8 cellular contexts compared by ENCODE assay signal in the genomic region with DNA sequence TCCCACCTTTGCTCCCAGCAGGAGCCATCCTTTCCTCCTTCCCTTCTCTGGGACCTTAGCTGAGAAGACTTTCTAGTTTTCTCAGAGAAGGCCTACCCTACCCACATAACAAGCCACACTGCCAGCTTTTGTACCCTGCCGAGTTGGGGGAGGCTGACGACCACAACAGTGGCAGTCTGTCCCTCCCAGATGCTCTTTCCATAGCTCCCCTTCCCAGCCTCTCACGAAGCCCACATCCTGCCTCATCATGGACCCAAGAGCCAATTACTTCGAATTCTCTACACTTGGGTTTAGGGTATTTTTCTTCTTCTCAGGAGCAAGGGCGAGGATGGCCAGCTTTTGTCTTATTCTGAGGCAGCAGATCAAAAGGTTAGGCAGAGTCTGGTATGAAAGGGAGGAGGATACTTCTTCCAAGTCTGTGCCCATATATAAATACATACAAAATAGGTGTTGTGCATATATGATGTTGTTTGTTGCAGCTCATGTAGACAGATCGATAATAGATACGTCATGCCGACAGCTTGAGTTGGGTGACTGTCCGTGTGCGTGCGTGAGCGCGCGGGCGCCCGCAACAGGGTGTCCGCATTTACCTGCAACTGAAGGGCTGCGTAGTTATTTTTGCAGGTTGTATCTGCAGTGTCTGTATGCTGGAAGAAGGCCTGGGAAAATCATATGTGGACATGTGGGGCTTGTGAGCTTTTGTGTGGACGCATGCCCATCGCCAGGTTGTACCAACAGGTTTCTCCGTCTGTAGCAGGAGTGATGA. TPM values are rescaled to one million over a fixed set of nuclear protein-coding genes. Genes with fewer than 3 reads are reported as not detected.
A peak's percentile ranks its signal among the peaks of the same experiment; 100 is the strongest.
DNase-seq lines count a peak whose midpoint lies in the region; ATAC-seq, FAIRE-seq and TF ChIP-seq lines count a peak whose summit lies in the region.

No MANE protein-coding gene starts in this region.

- TF ChIP-seq CTCF in DOHH2 (IDR thresholded peaks at IDR 0.05; ENCODE audit: low read depth, low read length, poor library complexity, severe bottlenecking) (no peak), PC-3 (conservative IDR thresholded peaks at IDR 0.05; ENCODE audit: low read depth, low read length) (no peak), H1 (IDR thresholded peaks at IDR 0.05; ENCODE audit: control extremely low read depth in 1 of 3, insufficient read depth in 1 of 3, low read depth in 1 of 3, low read length in 3 of 3) (no peak)

- H2AK5ac ChIP-seq in H1 (ENCODE audit: low read depth, low read length) (0 out of 2 replicates have a peak overlapping the region, but pooled peaks have one; percentile 57), trophoblast cell (ENCODE audit: low read length) (no peak overlapping the region)

- WGBS in H1 (ENCODE audit: extremely low coverage in 1 of 2, insufficient coverage in 1 of 2, insufficient read length in 1 of 2, insufficient replicate concordance in 2 of 2, low coverage in 1 of 2, low lambda C conversion rate in 2 of 2, missing lambda C conversion rate in 1 of 2), 2 experiments: 28% methylated on average over 21 of the region's 21 CpGs; no CpG with 5 or more reads in 1 of the 2 experiments
- WGBS in trophoblast cell (ENCODE audit: extremely low coverage, insufficient coverage, insufficient read length): no CpG with 5 or more reads among the region's 21 CpGs

- H3K23me2 ChIP-seq in H1 (ENCODE audit: low read depth, low read length): peaks cover 9% of the 10 kb centered on the region

- no peak overlapping the region for H3K23ac ChIP-seq in H1 (ENCODE audit: insufficient read length)
- no peak overlapping the region for H3K23ac ChIP-seq in trophoblast cell (ENCODE audit: low read length)

- no peaks in the 10 kb centered on the region for H3K9me2 ChIP-seq in DOHH2 (replicated peaks; ENCODE audit: control insufficient read depth, low read length)
- H3K9me2 ChIP-seq in PC-3 (replicated peaks; ENCODE audit: low read length): no peaks in the 10 kb centered on the region

- H3K27me3 ChIP-seq in DOHH2 (ENCODE audit: control insufficient read depth, low read length) (peaks cover 18% of the 10 kb centered on the region), PC-3 (ENCODE audit: low read length) (no peaks in the 10 kb centered on the region), H1 (replicated peaks in 1 of 4; ENCODE audit: control insufficient read depth in 3 of 4, extremely low read depth in 1 of 4, insufficient read depth in 3 of 4, low read length in 3 of 4) (peaks cover 61 to 88% (median 75%) of the 10 kb centered on the region in 4 experiments), trophoblast cell (ENCODE audit: insufficient read depth, low read length) (peaks cover 60% of the 10 kb centered on the region)

- H3K36me3 ChIP-seq in DOHH2 (ENCODE audit: control insufficient read depth, low read length) (no peaks in the 10 kb centered on the region), PC-3 (ENCODE audit: low read depth, low read length) (no peaks in the 10 kb centered on the region), H1 (ENCODE audit: control insufficient read depth in 2 of 4, insufficient read depth in 4 of 4, low read length in 3 of 4) (no peaks in the 10 kb centered on the region), trophoblast cell (ENCODE audit: control insufficient read depth in 1 of 2, insufficient read depth in 2 of 2, low read length in 2 of 2) (no peaks in the 10 kb centered on the region)

- no peak overlapping the region for H2BK5ac ChIP-seq in H1 (ENCODE audit: low read depth, low read length)
- H2BK5ac ChIP-seq in trophoblast cell (ENCODE audit: low read depth, low read length, poor library complexity): no peak overlapping the region

- H3K4me1 ChIP-seq in DOHH2 (ENCODE audit: control insufficient read depth, low read length) (peaks cover 42% of the 10 kb centered on the region), PC-3 (ENCODE audit: insufficient read depth, low read length) (peaks cover 18% of the 10 kb centered on the region), H1 (replicated peaks in 1 of 4; ENCODE audit: control insufficient read depth in 3 of 4, insufficient read depth in 4 of 4, low read length in 3 of 4) (peaks cover 0 to 15% (median 2%) of the 10 kb centered on the region in 4 experiments; a peak in 4 of 7 replicates), trophoblast cell (ENCODE audit: control insufficient read depth in 1 of 2, insufficient read depth in 2 of 2, low read length in 2 of 2) (peaks cover 8 to 9% of the 10 kb centered on the region in 2 experiments)

- no peak for ATAC-seq in PC-3
- ATAC-seq in GM18858 (IDR thresholded peaks at IDR 0.05; ENCODE audit: unreplicated experiment): no peak

- no TSS peak for BruUV-seq in PC-3 (replicated peaks; lab: Mats Ljungman, UMichigan)

- no peak for TF ChIP-seq EP300 in H1 (IDR thresholded peaks at IDR 0.05; ENCODE audit: borderline replicate concordance in 1 of 2, low read depth in 2 of 2, low read length in 2 of 2)

- H4K12ac ChIP-seq in trophoblast cell (ENCODE audit: low read depth, low read length): no peak overlapping the region

- no peaks in the 10 kb centered on the region for H3K9me3 ChIP-seq in DOHH2 (ENCODE audit: control insufficient read depth, insufficient read depth, low read length)
- H3K9me3 ChIP-seq in PC-3 (ENCODE audit: low read length): no peaks in the 10 kb centered on the region
- no peaks in the 10 kb centered on the region for H3K9me3 ChIP-seq in H1 (ENCODE audit: insufficient read depth in 2 of 2, low read depth in 1 of 2, low read length in 1 of 2)
- H3K9me3 ChIP-seq in trophoblast cell (ENCODE audit: insufficient read depth, low read depth, low read length): peaks cover 8% of the 10 kb centered on the region

- TF ChIP-seq POLR2A in H1 (IDR thresholded peaks at IDR 0.05; ENCODE audit: control extremely low read depth in 1 of 2, low read depth in 2 of 2, low read length in 2 of 2): no peak

- TF ChIP-seq RAD21 in H1 (IDR thresholded peaks at IDR 0.05 in 1 of 2, conservative IDR thresholded peaks at IDR 0.05 in 1 of 2; ENCODE audit: low read depth in 2 of 2, low read length in 2 of 2): no peak

- H3K79me1 ChIP-seq in H1 (ENCODE audit: low read depth, low read length): no peaks in the 10 kb centered on the region
- no peaks in the 10 kb centered on the region for H3K79me1 ChIP-seq in trophoblast cell (ENCODE audit: low read length)

- H3K27ac ChIP-seq in DOHH2 (ENCODE audit: low read depth, low read length) (no peak overlapping the region), PC-3 (ENCODE audit: low read length) (no peak overlapping the region), H1 (ENCODE audit: low read depth, low read length) (no peak overlapping the region), trophoblast cell (ENCODE audit: low read depth, low read length) (no peak overlapping the region)

- H2AFZ ChIP-seq in PC-3 (ENCODE audit: low read length): peak overlapping the region; percentile 93
- no peak overlapping the region for H2AFZ ChIP-seq in H1 (ENCODE audit: low read length)
- no peak overlapping the region for H2AFZ ChIP-seq in trophoblast cell (ENCODE audit: insufficient read depth, low read length, poor library complexity)

- no peak overlapping the region for H2BK20ac ChIP-seq in H1 (ENCODE audit: low read length)

- H4K20me1 ChIP-seq in DOHH2 (ENCODE audit: control insufficient read depth, insufficient read depth, low read depth, low read length) (no peaks in the 10 kb centered on the region), PC-3 (ENCODE audit: low read length) (no peaks in the 10 kb centered on the region), H1 (replicated peaks in 1 of 2; ENCODE audit: control insufficient read depth in 1 of 2, insufficient read depth in 2 of 2, low read length in 2 of 2) (peaks cover 10 to 12% of the 10 kb centered on the region in 2 experiments)

- 0 out of 2 replicates have a peak, but pooled peaks cover 2% of the 10 kb centered on the region for H3F3A ChIP-seq in DOHH2 (ENCODE audit: control insufficient read depth, insufficient read depth)
- no peaks in the 10 kb centered on the region for H3F3A ChIP-seq in PC-3 (ENCODE audit: low read length, unreplicated experiment)

- H2BK12ac ChIP-seq in H1 (ENCODE audit: low read depth, low read length) (peak overlapping the region; percentile 17; the same call in 1 of the 2 replicates), trophoblast cell (ENCODE audit: low read length) (no peak overlapping the region)

- H3K79me2 ChIP-seq in DOHH2 (ENCODE audit: control insufficient read depth, low read length): peaks cover 18% of the 10 kb centered on the region
- no peaks in the 10 kb centered on the region for H3K79me2 ChIP-seq in PC-3 (ENCODE audit: low read length)
- no peaks in the 10 kb centered on the region for H3K79me2 ChIP-seq in H1 (ENCODE audit: control insufficient read depth in 1 of 2, insufficient read depth in 2 of 2, low read length in 2 of 2)
- H3K79me2 ChIP-seq in trophoblast cell (ENCODE audit: control insufficient read depth, insufficient read depth, low read length, poor library complexity): no peaks in the 10 kb centered on the region

- POLR2A ChIA-PET in PC-3 (lab: Charles Lee; ENCODE audit: unreplicated experiment): no interaction called here
- POLR2A ChIA-PET in H1 (lab: Charles Lee; ENCODE audit: partially characterized antibody): interaction anchor here (0.6 to 1.5 kb wide), 6 partner anchors 9 to 125 kb away, joined by 3 to 7 read pairs (median 3); no protein-coding TSS in a partner anchor

- no peak overlapping the region for H4K8ac ChIP-seq in H1 (ENCODE audit: extremely low read depth, insufficient read depth, low read length)
- no peak overlapping the region for H4K8ac ChIP-seq in trophoblast cell (ENCODE audit: low read depth, low read length)

- CTCF ChIA-PET in PC-3 (lab: Charles Lee): interaction anchor here (1.4 kb wide), 1 partner anchor 70 kb away, joined by 5 read pairs; no protein-coding TSS in a partner anchor
- CTCF ChIA-PET in H1 (lab: Charles Lee; ENCODE audit: partially characterized antibody): interaction anchor here (0.7 to 21.1 kb wide), 16 partner anchors 13 to 323 kb away, joined by 3 to 382 read pairs (median 6); partner anchors contain the start of genes ESAM, ROBO3 and VSIG2

- H3K4ac ChIP-seq in H1 (replicated peaks; ENCODE audit: insufficient read length, low read depth, low read length): no peak overlapping the region
- no peak overlapping the region for H3K4ac ChIP-seq in trophoblast cell (ENCODE audit: low read depth, low read length)

- no peak overlapping the region for H4K5ac ChIP-seq in H1 (ENCODE audit: insufficient read length, low read depth, low read length)

- H3K4me3 ChIP-seq in DOHH2 (ENCODE audit: low read length) (peak overlapping the region; percentile 94), PC-3 (ENCODE audit: low read length) (peak overlapping the region; percentile 85), H1 (ENCODE audit: extremely low read depth in 1 of 4, insufficient read depth in 2 of 4, low read depth in 3 of 4, low read length in 4 of 4) (peak overlapping the region; percentile 40 to 68 (median 62); a peak in 7 of 8 replicates), trophoblast cell (ENCODE audit: low read depth, low read length) (no peak overlapping the region)

- no peak overlapping the region for H3K14ac ChIP-seq in H1 (ENCODE audit: insufficient read length)
- H3K14ac ChIP-seq in trophoblast cell (ENCODE audit: low read length): no peak overlapping the region

- H3K4me2 ChIP-seq in DOHH2 (ENCODE audit: low read length) (peak overlapping the region; percentile 98), PC-3 (ENCODE audit: low read length) (peak overlapping the region; percentile 91), H1 (ENCODE audit: insufficient read depth in 1 of 2, low read depth in 2 of 2, low read length in 2 of 2) (peak overlapping the region; percentile 75 to 97), trophoblast cell (ENCODE audit: low read length) (peak overlapping the region; percentile 63)

- H3K9ac ChIP-seq in PC-3 (ENCODE audit: low read length): peak overlapping the region; percentile 6; the same call in 1 of the 2 replicates
- H3K9ac ChIP-seq in H1 (replicated peaks in 1 of 4; ENCODE audit: extremely low read depth in 1 of 4, low read depth in 3 of 4, low read length in 3 of 4): 0 out of 7 replicates have a peak overlapping the region, but pooled peaks of 1 of the 4 experiments have one; percentile 1
- H3K9ac ChIP-seq in trophoblast cell (ENCODE audit: low read length): no peak overlapping the region

- no peak overlapping the region for H2BK15ac ChIP-seq in H1 (ENCODE audit: low read length)

- no peak overlapping the region for H3K56ac ChIP-seq in H1 (replicated peaks; ENCODE audit: insufficient read length, low read depth, low read length)

- no peak overlapping the region for H4K91ac ChIP-seq in H1 (replicated peaks; ENCODE audit: insufficient read length, low read length)
- H4K91ac ChIP-seq in trophoblast cell (ENCODE audit: low read depth, low read length): no peak overlapping the region

- no peak for DNase-seq in PC-3
- DNase-seq in H1 (ENCODE audit: low read depth in 1 of 2, low spot score in 2 of 2): no peak
- DNase-seq in trophoblast cell: no peak
- DNase-seq in NCI-H2081 (lab: John Stamatoyannopoulos, UW): no peak
- no peak for DNase-seq in OCI-M1 (lab: John Stamatoyannopoulos, UW)
- DNase-seq in stimulated activated naive CD4-positive, alpha-beta T cell treated with Interleukin-2 at 50 U/mL for 16 hours (lab: John Stamatoyannopoulos, UW): no peak

- no peak for FAIRE-seq in H1 (lab: Jason Lieb, UNC)

- H2BK120ac ChIP-seq in H1 (replicated peaks; ENCODE audit: low read depth, low read length) (no peak overlapping the region), trophoblast cell (ENCODE audit: insufficient read depth, low read length, poor library complexity) (no peak overlapping the region)

- intact Hi-C loops in PC-3 (cut with micrococcal nuclease): no loop called here

- H3K18ac ChIP-seq in H1 (ENCODE audit: extremely low read depth, low read length) (no peak overlapping the region), trophoblast cell (ENCODE audit: low read length) (no peak overlapping the region)

RNA-seq across cellular contexts. Expression of gene NRGN, which starts 0.8 kb away (rescaled TPM):
- total RNA-seq in PC-3 (2014; rRNA removed): 15.5 and 20.3 TPM in 2 replicates
- total RNA-seq in H1 (2021; fragmentation: NEBNext Ultra II Directional; extraction: Animal tissue kit (Norgen Biotek cat#: 25700)): 0.60 and 0.75 TPM in 2 replicates
- 1.0 and 1.5 TPM in 2 replicates for polyA plus RNA-seq in H1 (2011; rRNA removed)
- 0.54 TPM for polyA plus RNA-seq in H1 (2011; cell fraction: cytosol; rRNA removed)
- 1.7 TPM for polyA plus RNA-seq in H1 (2011; cell fraction: nucleus; rRNA removed)
- 0.76 to 1.2 TPM (median 0.92 TPM) in 4 replicates for polyA plus RNA-seq in H1 (2012, experiment 1 of 2)
- polyA plus RNA-seq in H1 (2012, experiment 2 of 2): 0.89 TPM
- polyA plus RNA-seq in H1 (2013, experiment 1 of 2): 1.2 TPM
- polyA plus RNA-seq in H1 (2013, experiment 2 of 2): 0.83 TPM
- 0.38 TPM in 1 of 2 replicates, not detected in the other for polyA minus RNA-seq in H1 (2011; rRNA and poly(A)+ RNA removed)
- not detected for polyA minus RNA-seq in H1 (2011; cell fraction: cytosol; rRNA and poly(A)+ RNA removed)
- polyA minus RNA-seq in H1 (2011; cell fraction: nucleus; rRNA and poly(A)+ RNA removed): not detected
- polyA plus RNA-seq in trophoblast cell (2013): 0.63 and 0.67 TPM in 2 replicates

RNA-seq across cellular contexts. Expression of gene VSIG2, which starts 13.2 kb away (rescaled TPM):
- not detected in 2 replicates for total RNA-seq in PC-3 (2014; rRNA removed)
- total RNA-seq in H1 (2021; fragmentation: NEBNext Ultra II Directional; extraction: Animal tissue kit (Norgen Biotek cat#: 25700)): not detected in 2 replicates
- polyA plus RNA-seq in H1 (2011; rRNA removed): 0.18 and 0.35 TPM in 2 replicates
- polyA plus RNA-seq in H1 (2011; cell fraction: cytosol; rRNA removed): not detected
- not detected for polyA plus RNA-seq in H1 (2011; cell fraction: nucleus; rRNA removed)
- polyA plus RNA-seq in H1 (2012, experiment 1 of 2): 0.16 to 0.42 TPM (median 0.28 TPM) in 3 of 4 replicates, not detected in the other
- 0.16 TPM for polyA plus RNA-seq in H1 (2012, experiment 2 of 2)
- polyA plus RNA-seq in H1 (2013, experiment 1 of 2): not detected
- polyA plus RNA-seq in H1 (2013, experiment 2 of 2): not detected
- polyA minus RNA-seq in H1 (2011; rRNA and poly(A)+ RNA removed): not detected in 2 replicates
- not detected for polyA minus RNA-seq in H1 (2011; cell fraction: cytosol; rRNA and poly(A)+ RNA removed)
- not detected for polyA minus RNA-seq in H1 (2011; cell fraction: nucleus; rRNA and poly(A)+ RNA removed)
- polyA plus RNA-seq in trophoblast cell (2013): 0.04 TPM in 1 of 2 replicates, not detected in the other

RNA-seq across cellular contexts. Expression of gene ESAM, which starts 23.2 kb away (rescaled TPM):
- total RNA-seq in PC-3 (2014; rRNA removed): 10.4 and 10.8 TPM in 2 replicates
- total RNA-seq in H1 (2021; fragmentation: NEBNext Ultra II Directional; extraction: Animal tissue kit (Norgen Biotek cat#: 25700)): 0.17 TPM in 1 of 2 replicates, not detected in the other
- 0.09 and 0.19 TPM in 2 replicates for polyA plus RNA-seq in H1 (2011; rRNA removed)
- 0.21 TPM for polyA plus RNA-seq in H1 (2011; cell fraction: cytosol; rRNA removed)
- polyA plus RNA-seq in H1 (2011; cell fraction: nucleus; rRNA removed): 0.91 TPM
- 0.10 to 0.31 TPM (median 0.22 TPM) in 4 replicates for polyA plus RNA-seq in H1 (2012, experiment 1 of 2)
- polyA plus RNA-seq in H1 (2012, experiment 2 of 2): 0.26 TPM
- 0.39 TPM for polyA plus RNA-seq in H1 (2013, experiment 1 of 2)
- polyA plus RNA-seq in H1 (2013, experiment 2 of 2): 0.26 TPM
- 0.32 TPM in 1 of 2 replicates, not detected in the other for polyA minus RNA-seq in H1 (2011; rRNA and poly(A)+ RNA removed)
- not detected for polyA minus RNA-seq in H1 (2011; cell fraction: cytosol; rRNA and poly(A)+ RNA removed)
- not detected for polyA minus RNA-seq in H1 (2011; cell fraction: nucleus; rRNA and poly(A)+ RNA removed)
- polyA plus RNA-seq in trophoblast cell (2013): 4.6 and 4.8 TPM in 2 replicates
